20 cellular contexts compared by ENCODE assay signal in the genomic region with DNA sequence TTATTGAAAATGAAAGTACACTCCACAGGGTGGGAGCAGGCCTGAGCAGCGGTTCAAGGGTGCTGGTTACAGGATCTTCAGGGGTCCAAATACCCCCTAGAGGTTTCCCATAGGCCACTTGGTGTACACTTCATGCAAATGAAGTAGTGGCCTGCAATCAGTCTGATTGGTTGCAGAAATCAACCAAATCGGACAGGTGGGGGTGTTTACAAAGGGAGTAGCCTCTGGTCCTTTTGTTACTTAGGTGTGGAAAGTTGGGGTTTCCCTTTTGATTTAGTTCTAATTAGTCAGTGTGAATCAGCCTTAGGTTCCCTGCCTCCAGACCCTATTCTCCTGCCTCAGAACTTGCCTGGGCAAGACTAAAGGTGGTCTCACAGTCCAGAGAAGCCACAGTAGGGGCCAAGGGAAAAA. TPM values are rescaled to one million over a fixed set of nuclear protein-coding genes. Genes with fewer than 3 reads are reported as not detected.
A peak's percentile ranks its signal among the peaks of the same experiment; 100 is the strongest.
DNase-seq lines count a peak whose midpoint lies in the region; ATAC-seq, FAIRE-seq and TF ChIP-seq lines count a peak whose summit lies in the region.
"Had no signal": no experiment of that assay in that cellular context is flagged by ENCODE, and none has a peak within 500 bp of the region (broad histone marks: within the 10 kb centered on the region; RNA-seq: fewer than 3 reads in every experiment).

No MANE protein-coding gene starts in this region.

- no peaks in the 10 kb centered on the region for H3K27me3 ChIP-seq in BLaER1 treated with 17β-estradiol and CSF1 and Interleukin-3, amounts not matched to agents 10 nM and 100 nM
- H3K27me3 ChIP-seq in CD4-positive, alpha-beta memory T cell (ENCODE audit: insufficient read depth, low read length) = no peaks in the 10 kb centered on the region
- H3K27me3 ChIP-seq: gastroesophageal sphincter, vagina had no signal

- ATAC-seq in HG03521 (IDR thresholded peaks at IDR 0.05; ENCODE audit: unreplicated experiment) = no peak
- ATAC-seq: gastroesophageal sphincter, right cardiac atrium had no signal

- H3K27me3 Mint-ChIP-seq in activated naive CD8-positive, alpha-beta T cell treated with anti-CD3 and anti-CD28 coated beads for 36 hours = no peaks in the 10 kb centered on the region
- peaks cover 4% of the 10 kb centered on the region for H3K27me3 Mint-ChIP-seq in nephron (ENCODE audit: low read depth)
- H3K27me3 Mint-ChIP-seq in CD4-positive, alpha-beta memory T cell = no peaks in the 10 kb centered on the region

- no peak for FAIRE-seq in GM12891 (lab: Jason Lieb, UNC)
- FAIRE-seq: endometrium had no signal

- POLR2A ChIA-PET in CD4-positive, alpha-beta memory T cell (lab: Charles Lee; ENCODE audit: partially characterized antibody) = no interaction called here

- no peak for TF ChIP-seq CTCF in nephron (IDR thresholded peaks at IDR 0.05; ENCODE audit: unreplicated experiment in 3 of 3)

- H3K4me1 Mint-ChIP-seq in activated naive CD8-positive, alpha-beta T cell treated with anti-CD3 and anti-CD28 coated beads for 36 hours = peaks cover 50% of the 10 kb centered on the region
- peaks cover 51% of the 10 kb centered on the region for H3K4me1 Mint-ChIP-seq in nephron
- H3K4me1 Mint-ChIP-seq in CD4-positive, alpha-beta memory T cell = peaks cover 4 to 25% (median 10%) of the 10 kb centered on the region in 4 donors

- H3K4me2 ChIP-seq in BLaER1 treated with 17β-estradiol and CSF1 and Interleukin-3, amounts not matched to agents 10 nM and 100 nM = peak overlapping the region; percentile 22 to 91 (median 75); a peak in 20 of 22 replicates

- no peak for TF ChIP-seq POLR2A in GM12891 (IDR thresholded peaks at IDR 0.05; ENCODE audit: low read depth, low read length)

- H3K27ac Mint-ChIP-seq in activated naive CD8-positive, alpha-beta T cell treated with anti-CD3 and anti-CD28 coated beads for 36 hours = peak overlapping the region; percentile 57
- peak overlapping the region in 2 of 3 experiments; percentile 59 to 62 for H3K27ac Mint-ChIP-seq in nephron
- no peak overlapping the region for H3K27ac Mint-ChIP-seq in CD4-positive, alpha-beta memory T cell

- no peak overlapping the region for H3K9ac ChIP-seq in BLaER1 treated with 17β-estradiol and CSF1 and Interleukin-3, amounts not matched to agents 10 nM and 100 nM

- H3K9me3 Mint-ChIP-seq in activated naive CD8-positive, alpha-beta T cell treated with anti-CD3 and anti-CD28 coated beads for 36 hours = no peaks in the 10 kb centered on the region
- H3K9me3 Mint-ChIP-seq in nephron = peaks cover 4% of the 10 kb centered on the region
- H3K9me3 Mint-ChIP-seq in CD4-positive, alpha-beta memory T cell = peaks cover 0 to 2% (median 0%) of the 10 kb centered on the region in 8 donors

- H3K27ac ChIP-seq in BLaER1 treated with 17β-estradiol and CSF1 and Interleukin-3, amounts not matched to agents 10 nM and 100 nM = peak overlapping the region in 4 of 11 experiments; percentile 57 to 71 (median 67); a peak in 7 of 22 replicates
- H3K27ac ChIP-seq in CD4-positive, alpha-beta memory T cell (ENCODE audit: low read depth, low read length) = no peak overlapping the region
- H3K27ac ChIP-seq: vagina, WERI-Rb-1 had no signal

- H3K4me1 ChIP-seq in BLaER1 treated with 17β-estradiol and CSF1 and Interleukin-3, amounts not matched to agents 10 nM and 100 nM = peaks cover 63 to 84% (median 82%) of the 10 kb centered on the region in 10 experiments
- peaks cover 10% of the 10 kb centered on the region for H3K4me1 ChIP-seq in CD4-positive, alpha-beta memory T cell (ENCODE audit: insufficient read depth, low read length)

- intact Hi-C loops in CD4-positive, alpha-beta memory T cell (cut with micrococcal nuclease) = loop anchor here (1.0 kb wide), 1 partner anchor 15 kb away; no protein-coding TSS in a partner anchor

- no peak overlapping the region for H3K4me3 Mint-ChIP-seq in activated naive CD8-positive, alpha-beta T cell treated with anti-CD3 and anti-CD28 coated beads for 36 hours
- H3K4me3 Mint-ChIP-seq in nephron = no peak overlapping the region
- no peak overlapping the region for H3K4me3 Mint-ChIP-seq in CD4-positive, alpha-beta memory T cell

- peaks cover 4 to 15% (median 9%) of the 10 kb centered on the region in 11 experiments; a peak in 15 of 22 replicates for H3K9me3 ChIP-seq in BLaER1 treated with 17β-estradiol and CSF1 and Interleukin-3, amounts not matched to agents 10 nM and 100 nM (replicated peaks in 1 of 11)
- no peaks in the 10 kb centered on the region for H3K9me3 ChIP-seq in CD4-positive, alpha-beta memory T cell (ENCODE audit: control insufficient read depth in 1 of 2, low read length in 2 of 2)
- H3K9me3 ChIP-seq: gastroesophageal sphincter, vagina had no signal

- DNase-seq in LoVo (ENCODE audit: low spot score) = peak; percentile 37
- DNase-seq in activated naive CD8-positive, alpha-beta T cell treated with anti-CD3 and anti-CD28 coated beads for 36 hours = no peak
- no peak for DNase-seq in AML-193 (lab: John Stamatoyannopoulos, UW)
- DNase-seq in GM12891 (ENCODE audit: insufficient read length, low spot score) = no peak
- no peak for DNase-seq in CD4-positive, alpha-beta memory T cell
- DNase-seq: cerebellar nuclear complex; DMS53; HCEC 1CT; NCI-H1105 treated with DMSO at 0.1 percent for 48 hours; NCI-H446; right cardiac atrium; stimulated activated CD4-positive, alpha-beta T cell treated with anti-CD3 and anti-CD28 coated beads, Interleukin-2, amount 100 ng/mL, for 48 hours; WERI-Rb-1 had no signal

- CTCF ChIA-PET in CD4-positive, alpha-beta memory T cell (lab: Charles Lee; ENCODE audit: partially characterized antibody) = interaction anchor here (13.5 kb wide), 1 partner anchor 96 kb away, joined by 423 read pairs; no protein-coding TSS in a partner anchor

- no peaks in the 10 kb centered on the region for H3K36me3 ChIP-seq in BLaER1 treated with 17β-estradiol and CSF1 and Interleukin-3, amounts not matched to agents 10 nM and 100 nM
- no peaks in the 10 kb centered on the region for H3K36me3 ChIP-seq in CD4-positive, alpha-beta memory T cell (ENCODE audit: insufficient read depth, low read length)
- H3K36me3 ChIP-seq: gastroesophageal sphincter, vagina, WERI-Rb-1 had no signal

- no peak overlapping the region for H3K4me3 ChIP-seq in BLaER1 treated with 17β-estradiol and CSF1 and Interleukin-3, amounts not matched to agents 10 nM and 100 nM
- no peak overlapping the region for H3K4me3 ChIP-seq in CD4-positive, alpha-beta memory T cell (ENCODE audit: low read length in 2 of 2)
- H3K4me3 ChIP-seq: gastroesophageal sphincter, lung, vagina had no signal

- no peaks in the 10 kb centered on the region for H3K36me3 Mint-ChIP-seq in activated naive CD8-positive, alpha-beta T cell treated with anti-CD3 and anti-CD28 coated beads for 36 hours
- peaks cover 4% of the 10 kb centered on the region for H3K36me3 Mint-ChIP-seq in nephron (ENCODE audit: low read depth)
- H3K36me3 Mint-ChIP-seq in CD4-positive, alpha-beta memory T cell = no peaks in the 10 kb centered on the region

- H4K20me1 ChIP-seq in BLaER1 treated with 17β-estradiol and CSF1 and Interleukin-3, amounts not matched to agents 10 nM and 100 nM = no peaks in the 10 kb centered on the region

TF ChIP-seq in GM12891, 5 proteins besides CTCF, POLR2A, EP300 and RAD21:
- no peak for TF ChIP-seq POU2F2 (IDR thresholded peaks at IDR 0.05; ENCODE audit: low read depth, low read length)
TF ChIP-seq in GM12891: peak in this region for 0.

RNA-seq across cellular contexts. Expression of a gene that starts 49.6 kb away (rescaled TPM):
- 10 to 100 TPM; 41.6 to 42.8 TPM for total RNA-seq in activated naive CD8-positive, alpha-beta T cell treated with anti-CD3 and anti-CD28 coated beads for 36 hours
- polyA plus RNA-seq in GM12891 (2012; ENCODE audit: low read depth, missing spikeins) = 29.5 TPM
- 10 to 100 TPM; 46.9 to 47.9 TPM for total RNA-seq in CD4-positive, alpha-beta memory T cell
- 10 to 100 TPM; 75.5 to 78.3 TPM for polyA plus RNA-seq in CD4-positive, alpha-beta memory T cell

Comparison
In these comparisons a context has a peak if more than half of its experiments do, and no peak if none do; other contexts are left out.
1. H3K27ac Mint-ChIP-seq: peak in activated naive CD8-positive, alpha-beta T cell treated with anti-CD3 and anti-CD28 coated beads for 36 hours (single experiment) and nephron (2 of 3); none in CD4-positive, alpha-beta memory T cell (0 of 7).